Comparison of ENCODE assay signal across 1 cellular context in genomic region chr3:195511136-195511535, GRCh38.
TF ChIP-seq lines count a peak whose summit lies in the region.

No MANE protein-coding gene starts in this region.

TF ChIP-seq in HepG2, 621 proteins besides CTCF, POLR2A, EP300 and RAD21:
- TF ChIP-seq ZNF672 (CRISPR knock-in tag; IDR thresholded peaks at IDR 0.05) (no peak), ZHX2 (IDR thresholded peaks at IDR 0.05; ENCODE audit: low read depth) (no peak), ZHX2 (CRISPR knock-in tag; IDR thresholded peaks at IDR 0.05; ENCODE audit: borderline replicate concordance) (no peak), ZBTB49 (CRISPR knock-in tag; IDR thresholded peaks at IDR 0.05; ENCODE audit: borderline replicate concordance) (no peak), DNMT3B (CRISPR knock-in tag; conservative IDR thresholded peaks at IDR 0.05) (no peak), NR0B2 (CRISPR knock-in tag; IDR thresholded peaks at IDR 0.05) (no peak), ZNF275 (CRISPR knock-in tag; IDR thresholded peaks at IDR 0.05; ENCODE audit: borderline replicate concordance) (no peak), ZNF660 (CRISPR knock-in tag; IDR thresholded peaks at IDR 0.05; ENCODE audit: borderline replicate concordance, low read depth) (no peak), ZNF740 (CRISPR knock-in tag; IDR thresholded peaks at IDR 0.05) (no peak), ZNF569 (CRISPR knock-in tag; IDR thresholded peaks at IDR 0.05; ENCODE audit: borderline replicate concordance) (no peak), RFXAP (CRISPR knock-in tag; IDR thresholded peaks at IDR 0.05; ENCODE audit: borderline replicate concordance) (no peak)
